Comparison of ENCODE assay signal across 9 cellular contexts in the genomic region with DNA sequence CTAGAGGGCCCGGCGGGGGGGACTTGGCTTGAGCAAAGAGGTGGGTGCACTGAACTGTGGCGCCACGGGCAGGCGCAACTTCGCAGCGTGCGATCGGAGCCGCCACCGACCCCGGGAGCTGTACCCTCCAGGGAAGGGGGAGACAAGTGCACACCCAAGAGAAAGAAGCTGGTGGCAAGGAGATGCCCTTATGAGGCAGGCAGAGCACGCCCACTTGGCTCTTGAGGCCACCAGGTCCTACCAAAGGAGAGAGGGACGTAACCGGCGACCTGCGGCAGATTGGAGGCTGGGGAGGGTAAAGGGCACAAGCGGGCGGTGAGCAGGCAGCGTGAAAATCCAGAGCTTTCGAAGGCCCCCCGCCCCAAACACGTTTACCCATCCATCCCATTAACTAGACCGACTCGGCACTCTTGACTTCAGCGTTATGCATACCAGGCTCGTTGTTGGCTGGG. TPM values are rescaled to one million over a fixed set of nuclear protein-coding genes. Genes with fewer than 3 reads are reported as not detected.
DNase-seq lines count a peak whose midpoint lies in the region; ATAC-seq, FAIRE-seq and TF ChIP-seq lines count a peak whose summit lies in the region.
"Had no signal": no experiment of that assay in that cellular context is flagged by ENCODE, and none has a peak within 500 bp of the region (broad histone marks: within the 10 kb centered on the region; RNA-seq: fewer than 3 reads in every experiment).

No MANE protein-coding gene starts in this region.

- RAD21 ChIA-PET in GM12878 (lab: Charles Lee; ENCODE audit: unreplicated experiment), result no interaction called here

- no peak for TF ChIP-seq RAD21 in GM12878 (IDR thresholded peaks at IDR 0.05; ENCODE audit: insufficient read depth, low read depth, low read length)

- H3K9ac ChIP-seq in GM12878 (ENCODE audit: control insufficient read depth, insufficient read depth, low read length), result no peak overlapping the region

- H3F3A ChIP-seq in DOHH2 (ENCODE audit: control insufficient read depth, insufficient read depth), result peaks cover 5% of the 10 kb centered on the region; the same call in 1 of the 2 replicates

- DNase-seq in LNCaP clone FGC (ENCODE audit: low read depth) (no peak), GM12878 (ENCODE audit: low read depth, low spot score) (no peak), mucosa of descending colon (peak in 1 of 3 donors; percentile 39), glomerular visceral epithelial cell (ENCODE audit: extremely low spot score) (no peak), T-helper 9 cell (no peak), NCI-H187 treated with DMSO at 0.1 percent for 48 hours (lab: John Stamatoyannopoulos, UW) (no peak), amniotic stem cell (lab: John Stamatoyannopoulos, UW) (no peak)

- H4K20me1 ChIP-seq in DOHH2 (ENCODE audit: control insufficient read depth, insufficient read depth, low read depth, low read length) (peaks cover 16% of the 10 kb centered on the region; the same call in 1 of the 2 replicates), GM12878 (ENCODE audit: control insufficient read depth, insufficient read depth) (no peaks in the 10 kb centered on the region)

- H3K27me3 ChIP-seq in DOHH2 (ENCODE audit: control insufficient read depth, low read length) (peaks cover 72% of the 10 kb centered on the region), GM12878 (replicated peaks in 1 of 2; ENCODE audit: control insufficient read depth in 2 of 2, insufficient read depth in 2 of 2, low read length in 1 of 2) (peaks cover 33 to 43% of the 10 kb centered on the region in 2 experiments)

- no peaks in the 10 kb centered on the region for H3K9me2 ChIP-seq in DOHH2 (replicated peaks; ENCODE audit: control insufficient read depth, low read length)

- TF ChIP-seq CTCF in DOHH2 (IDR thresholded peaks at IDR 0.05; ENCODE audit: low read depth, low read length, poor library complexity, severe bottlenecking) (peak; percentile 22), LNCaP clone FGC (IDR thresholded peaks at IDR 0.05; ENCODE audit: control insufficient read depth, extremely low read depth, insufficient read depth) (no peak), GM12878 (IDR thresholded peaks at IDR 0.05 in 2 of 3, conservative IDR thresholded peaks at IDR 0.05 in 1 of 3; ENCODE audit: control insufficient read depth in 2 of 3, extremely low read depth in 1 of 3, insufficient read depth in 1 of 3, low read depth in 3 of 3, low read length in 3 of 3) (no peak), mucosa of descending colon (IDR thresholded peaks at IDR 0.05) (no peak)

- H3K9me3 ChIP-seq in DOHH2 (ENCODE audit: control insufficient read depth, insufficient read depth, low read length), result no peaks in the 10 kb centered on the region
- no peaks in the 10 kb centered on the region for H3K9me3 ChIP-seq in GM12878 (replicated peaks; ENCODE audit: control insufficient read depth, insufficient read depth, low read length)
- H3K9me3 ChIP-seq in mucosa of descending colon, result no peaks in the 10 kb centered on the region

- intact Hi-C loops in GM12878 (cut with micrococcal nuclease; ENCODE audit: unreplicated experiment), result loop anchor here (2.0 to 10.0 kb wide), 4 partner anchors 104 to 527 kb away; a partner anchor contains a TSS
- intact Hi-C loops in mucosa of descending colon (cut with DNase I, micrococcal nuclease), result no loop called here

- no peak for FAIRE-seq in GM12878 (lab: Jason Lieb, UNC)

- POLR2A ChIA-PET in GM12878 (lab: Charles Lee), result no interaction called here

- TF ChIP-seq POLR2A in GM12878 (IDR thresholded peaks at IDR 0.05; ENCODE audit: low read depth, low read length), result no peak

- H3K4me3 ChIP-seq in DOHH2 (ENCODE audit: low read length) (peak overlapping the region; percentile 73), LNCaP clone FGC (ENCODE audit: low read depth, low read length) (peak overlapping the region; percentile 60), GM12878 (peak overlapping the region; percentile 56), mucosa of descending colon (no peak overlapping the region)

- CTCF ChIA-PET in GM12878 (lab: Yijun Ruan, JAX), result interaction anchor here (1.0 to 9.9 kb wide), 5 partner anchors 42 to 398 kb away, joined by 3 to 212 read pairs (median 8); no protein-coding TSS in a partner anchor

- H3K4me2 ChIP-seq in DOHH2 (ENCODE audit: low read length), result peak overlapping the region; percentile 79
- peak overlapping the region; percentile 88 for H3K4me2 ChIP-seq in GM12878 (ENCODE audit: control insufficient read depth, insufficient read depth)

- H3K36me3 ChIP-seq in DOHH2 (ENCODE audit: control insufficient read depth, low read length), result no peaks in the 10 kb centered on the region
- no peaks in the 10 kb centered on the region for H3K36me3 ChIP-seq in GM12878 (ENCODE audit: control insufficient read depth in 2 of 2, insufficient read depth in 2 of 2, low read length in 1 of 2)
- no peaks in the 10 kb centered on the region for H3K36me3 ChIP-seq in mucosa of descending colon (ENCODE audit: low read depth)

- SMC1A ChIA-PET in GM12878 (lab: Charles Lee; ENCODE audit: uncharacterized antibody, unreplicated experiment), result interaction anchor here (1.6 to 7.0 kb wide), 2 partner anchors 219 to 398 kb away, joined by 3 to 111 read pairs; no protein-coding TSS in a partner anchor

- in situ Hi-C loops in GM12878 (cut with MboI), result loop anchor here (10.0 to 25.0 kb wide), 3 partner anchors 289 to 1127 kb away; no protein-coding TSS in a partner anchor

- no peak for TF ChIP-seq EP300 in GM12878 (IDR thresholded peaks at IDR 0.05; ENCODE audit: borderline replicate concordance in 1 of 2, control insufficient read depth in 1 of 2, low read depth in 2 of 2, low read length in 2 of 2)

- no peaks in the 10 kb centered on the region for H3K79me2 ChIP-seq in DOHH2 (ENCODE audit: control insufficient read depth, low read length)
- no peaks in the 10 kb centered on the region for H3K79me2 ChIP-seq in GM12878 (ENCODE audit: control insufficient read depth, insufficient read depth, low read length)

- H2AFZ ChIP-seq in GM12878 (ENCODE audit: control insufficient read depth, low read depth, low read length), result no peak overlapping the region; the same call in 1 of the 2 replicates

- no peak overlapping the region for H3K27ac ChIP-seq in DOHH2 (ENCODE audit: low read depth, low read length)
- H3K27ac ChIP-seq in GM12878 (ENCODE audit: control insufficient read depth, insufficient read depth), result no peak overlapping the region

- ATAC-seq in GM12878, result no peak
- ATAC-seq in mucosa of descending colon, result peak; percentile 1

- WGBS in GM12878 (ENCODE audit: insufficient coverage, insufficient replicate concordance, low lambda C conversion rate, missing lambda C conversion rate), result 34% methylated on average over 25 of the region's 27 CpGs

- no TSS peak for BruUV-seq in GM12878 (replicated peaks; lab: Mats Ljungman, UMichigan)

- H3K4me1 ChIP-seq in DOHH2 (ENCODE audit: control insufficient read depth, low read length), result peaks cover 59% of the 10 kb centered on the region
- H3K4me1 ChIP-seq in GM12878 (ENCODE audit: control insufficient read depth, insufficient read depth, low read length), result peaks cover 33% of the 10 kb centered on the region
- H3K4me1 ChIP-seq in mucosa of descending colon (ENCODE audit: low read depth), result peaks cover 56% of the 10 kb centered on the region

TF ChIP-seq in GM12878, 131 proteins besides CTCF, POLR2A, EP300 and RAD21 (continues in another document):
- TF ChIP-seq, protein P1, sequence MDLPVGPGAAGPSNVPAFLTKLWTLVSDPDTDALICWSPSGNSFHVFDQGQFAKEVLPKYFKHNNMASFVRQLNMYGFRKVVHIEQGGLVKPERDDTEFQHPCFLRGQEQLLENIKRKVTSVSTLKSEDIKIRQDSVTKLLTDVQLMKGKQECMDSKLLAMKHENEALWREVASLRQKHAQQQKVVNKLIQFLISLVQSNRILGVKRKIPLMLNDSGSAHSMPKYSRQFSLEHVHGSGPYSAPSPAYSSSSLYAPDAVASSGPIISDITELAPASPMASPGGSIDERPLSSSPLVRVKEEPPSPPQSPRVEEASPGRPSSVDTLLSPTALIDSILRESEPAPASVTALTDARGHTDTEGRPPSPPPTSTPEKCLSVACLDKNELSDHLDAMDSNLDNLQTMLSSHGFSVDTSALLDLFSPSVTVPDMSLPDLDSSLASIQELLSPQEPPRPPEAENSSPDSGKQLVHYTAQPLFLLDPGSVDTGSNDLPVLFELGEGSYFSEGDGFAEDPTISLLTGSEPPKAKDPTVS (IDR thresholded peaks at IDR 0.05; ENCODE audit: low read depth, low read length), result no peak

RNA-seq across cellular contexts. Expression of a gene that starts 1.0 kb away (rescaled TPM):
- not detected in 2 replicates for total RNA-seq in GM12878 (2013; cell fraction: nucleolus; rRNA removed)
- total RNA-seq in GM12878 (2014; rRNA removed) (not detected in 2 replicates), GM12878 (2014; rRNA removed; fragmentation: Illumina TruSeq; extraction: Trizol) (not detected in 2 replicates), GM12878 (2021) (not detected in 2 replicates), mucosa of descending colon (under 1 TPM in 1 of 3 donors, not detected in 2; 0.35 TPM)
- polyA plus RNA-seq in GM12878 (2011; ENCODE audit: low read depth), result not detected
- polyA plus RNA-seq in GM12878 (2011; rRNA removed) (not detected in 2 replicates), GM12878 (2014; fragmentation: Illumina TruSeq; extraction: Trizol) (0.03 TPM in 1 of 2 replicates, not detected in the other), GM12878 (2014; fragmentation: Nextera tagmentation; extraction: Ambion mirVana) (not detected), GM12878 (2014; rRNA removed) (not detected in 2 replicates), GM12878 (2016; fragmentation: Nextera tagmentation; extraction: Ambion mirVana) (not detected)
- polyA plus RNA-seq in GM12878 (2011; cell fraction: cytosol; rRNA removed), result not detected in 2 replicates
- polyA plus RNA-seq in GM12878 (2011; cell fraction: nucleus; rRNA removed), result not detected in 2 replicates
- polyA plus RNA-seq in GM12878 (2012), result 0.08 and 0.10 TPM in 2 replicates
- not detected in 2 replicates for polyA minus RNA-seq in GM12878 (2011; rRNA and poly(A)+ RNA removed)
- not detected in 2 replicates for polyA minus RNA-seq in GM12878 (2011; cell fraction: cytosol; rRNA and poly(A)+ RNA removed)
- not detected in 2 replicates for polyA minus RNA-seq in GM12878 (2011; cell fraction: nucleus; rRNA and poly(A)+ RNA removed)
- total RNA-seq: activated CD8-positive, alpha-beta memory T cell treated with anti-CD3 and anti-CD28 coated beads for 36 hours had no signal

RNA-seq across cellular contexts. Expression of a gene that starts 16.4 kb away (rescaled TPM):
- not detected in 2 replicates for total RNA-seq in GM12878 (2013; cell fraction: nucleolus; rRNA removed)
- not detected in 2 replicates for total RNA-seq in GM12878 (2014; rRNA removed)
- not detected in 2 replicates for total RNA-seq in GM12878 (2014; rRNA removed; fragmentation: Illumina TruSeq; extraction: Trizol)
- total RNA-seq in GM12878 (2021), result not detected in 2 replicates
- polyA plus RNA-seq in GM12878 (2011; ENCODE audit: low read depth), result not detected
- polyA plus RNA-seq in GM12878 (2011; rRNA removed), result not detected in 2 replicates
- not detected in 2 replicates for polyA plus RNA-seq in GM12878 (2011; cell fraction: cytosol; rRNA removed)
- 0.18 TPM in 1 of 2 replicates, not detected in the other for polyA plus RNA-seq in GM12878 (2011; cell fraction: nucleus; rRNA removed)
- polyA plus RNA-seq in GM12878 (2012), result 0.08 and 0.24 TPM in 2 replicates
- 0.06 TPM in 1 of 2 replicates, not detected in the other for polyA plus RNA-seq in GM12878 (2014; fragmentation: Illumina TruSeq; extraction: Trizol)
- polyA plus RNA-seq in GM12878 (2014; fragmentation: Nextera tagmentation; extraction: Ambion mirVana), result not detected
- polyA plus RNA-seq in GM12878 (2014; rRNA removed), result not detected in 2 replicates
- not detected for polyA plus RNA-seq in GM12878 (2016; fragmentation: Nextera tagmentation; extraction: Ambion mirVana)
- not detected in 2 replicates for polyA minus RNA-seq in GM12878 (2011; rRNA and poly(A)+ RNA removed)
- not detected in 2 replicates for polyA minus RNA-seq in GM12878 (2011; cell fraction: cytosol; rRNA and poly(A)+ RNA removed)
- not detected in 2 replicates for polyA minus RNA-seq in GM12878 (2011; cell fraction: nucleus; rRNA and poly(A)+ RNA removed)
- total RNA-seq in mucosa of descending colon, result under 1 TPM; 0.14 to 0.79 (median 0.58) TPM
- total RNA-seq: activated CD8-positive, alpha-beta memory T cell treated with anti-CD3 and anti-CD28 coated beads for 36 hours had no signal
